8 cellular contexts compared by ENCODE assay signal in genomic region chr11:65521777-65522521, GRCh38. TPM values are rescaled to one million over a fixed set of nuclear protein-coding genes. Genes with fewer than 3 reads are reported as not detected.
DNase-seq lines count a peak whose midpoint lies in the region; ATAC-seq and TF ChIP-seq lines count a peak whose summit lies in the region.
"Not testable (repeated sequence)": the region's sequence is repeated elsewhere in the genome, so short reads cannot be mapped to it uniquely, and the experiment has no call there.

No MANE protein-coding gene starts in this region.

- not testable (repeated sequence) for H3K9ac ChIP-seq in endodermal cell (ENCODE audit: extremely low read depth, low read length, poor library complexity, severe bottlenecking)

- not testable (repeated sequence) for TF ChIP-seq CTCF in CD4-positive, alpha-beta T cell (IDR thresholded peaks at IDR 0.05); endodermal cell (conservative IDR thresholded peaks at IDR 0.05); right lobe of liver (IDR thresholded peaks at IDR 0.05); type B pancreatic cell (conservative IDR thresholded peaks at IDR 0.05)

- not testable (repeated sequence) for H3K27me3 ChIP-seq in CD4-positive, alpha-beta T cell (ENCODE audit: control insufficient read depth, insufficient read depth, low read length); endodermal cell (ENCODE audit: control insufficient read depth, insufficient read depth, low read length, poor library complexity, severe bottlenecking); right lobe of liver

- H3K4me3 ChIP-seq in endodermal cell (ENCODE audit: low read length); right lobe of liver: not testable (repeated sequence)

- H3K4me3 Mint-ChIP-seq in CD4-positive, alpha-beta T cell = peak overlapping the region; percentile 84
- H3K4me3 Mint-ChIP-seq in activated CD4-positive, alpha-beta memory T cell treated with anti-CD3 and anti-CD28 coated beads, Interleukin-2, amount 10 ng/mL, durations not matched to agents 7 days and 5 days = peak overlapping the region; percentile 22
- peak overlapping the region; percentile 79 for H3K4me3 Mint-ChIP-seq in activated naive CD8-positive, alpha-beta T cell
- not testable (repeated sequence) for H3K4me3 Mint-ChIP-seq in endodermal cell
- H3K4me3 Mint-ChIP-seq in type B pancreatic cell = peak overlapping the region; percentile 2

- POLR2A ChIA-PET in CD4-positive, alpha-beta T cell (lab: Charles Lee) = interaction anchor here (1.5 to 1.7 kb wide), 2 partner anchors 17 to 24 kb away, joined by 4 to 10 read pairs; partner anchors contain the start of gene MALAT1
- POLR2A ChIA-PET in activated CD4-positive, alpha-beta memory T cell treated with anti-CD3 and anti-CD28 coated beads, Interleukin-2, amount 10 ng/mL, durations not matched to agents 7 days and 5 days (lab: Charles Lee) = interaction anchor here (0.8 to 3.9 kb wide), 2 partner anchors 15 to 22 kb away, joined by 4 to 18 read pairs; no protein-coding TSS in a partner anchor

- not testable (repeated sequence) for H3K4me1 ChIP-seq in endodermal cell (ENCODE audit: control insufficient read depth, insufficient read depth, low read length)
- peaks cover 0 to 33% (median 7%) of the 10 kb centered on the region in 4 donors for H3K4me1 ChIP-seq in right lobe of liver

- H3K9me3 Mint-ChIP-seq in CD4-positive, alpha-beta T cell; activated CD4-positive, alpha-beta memory T cell treated with anti-CD3 and anti-CD28 coated beads, Interleukin-2, amount 10 ng/mL, durations not matched to agents 7 days and 5 days; activated naive CD8-positive, alpha-beta T cell (ENCODE audit: low read depth); endodermal cell; type B pancreatic cell: not testable (repeated sequence)

- not testable (repeated sequence) for H3K36me3 ChIP-seq in endodermal cell (ENCODE audit: control insufficient read depth, insufficient read depth, low read length); right lobe of liver

- not testable (repeated sequence) for H3K27me3 Mint-ChIP-seq in CD4-positive, alpha-beta T cell; activated CD4-positive, alpha-beta memory T cell treated with anti-CD3 and anti-CD28 coated beads, Interleukin-2, amount 10 ng/mL, durations not matched to agents 7 days and 5 days; activated naive CD8-positive, alpha-beta T cell; endodermal cell (ENCODE audit: insufficient read depth); type B pancreatic cell

- intact Hi-C loops in CD4-positive, alpha-beta T cell (cut with DNase I, micrococcal nuclease) = loop anchor here (2.0 to 10.0 kb wide), 4 partner anchors 15 to 945 kb away; partner anchors contain the start of genes EHBP1L1 (in 1 of the 2), FAM89B (in 1 of the 2), PELI3 (in 1 of the 2) and TM7SF2 (in 1 of the 2)
- intact Hi-C loops in right lobe of liver (cut with DNase I); posterior vena cava (cut with DNase I): not testable (repeated sequence)

- WGBS in endodermal cell (ENCODE audit: insufficient coverage in 1 of 2, insufficient read length in 1 of 2), 2 experiments = 60 to 83% methylated on average over 1 to 20 of the region's 20 CpGs
- 77% methylated on average over 14 of the region's 20 CpGs for WGBS in right lobe of liver (ENCODE audit: insufficient coverage, low coverage, low lambda C conversion rate, missing lambda C conversion rate)

- ATAC-seq in CD4-positive, alpha-beta T cell (ENCODE audit: poor library complexity); right lobe of liver: not testable (repeated sequence)

- peak in 1 of 10 experiments; percentile 31 for DNase-seq in CD4-positive, alpha-beta T cell
- DNase-seq in NCI-H2227 treated with DMSO at 0.1 percent for 48 hours (lab: John Stamatoyannopoulos, UW) (peak; percentile 45), right lobe of liver (peak in 2 of 3 donors; percentile 8 to 23), posterior vena cava (ENCODE audit: low spot score) (peak; percentile 29)
- not testable (repeated sequence) for DNase-seq in activated CD4-positive, alpha-beta memory T cell treated with anti-CD3 and anti-CD28 coated beads, Interleukin-2, amount 10 ng/mL, durations not matched to agents 7 days and 5 days; endodermal cell; type B pancreatic cell (ENCODE audit: extremely low spot score, unreplicated experiment)

- CTCF ChIA-PET in CD4-positive, alpha-beta T cell (lab: Charles Lee); activated CD4-positive, alpha-beta memory T cell treated with anti-CD3 and anti-CD28 coated beads, Interleukin-2, amount 10 ng/mL, durations not matched to agents 7 days and 5 days (lab: Charles Lee): not testable (repeated sequence)

- H3K27ac Mint-ChIP-seq in CD4-positive, alpha-beta T cell = peak overlapping the region; percentile 91
- not testable (repeated sequence) for H3K27ac Mint-ChIP-seq in activated CD4-positive, alpha-beta memory T cell treated with anti-CD3 and anti-CD28 coated beads, Interleukin-2, amount 10 ng/mL, durations not matched to agents 7 days and 5 days; type B pancreatic cell
- peak overlapping the region; percentile 51 for H3K27ac Mint-ChIP-seq in activated naive CD8-positive, alpha-beta T cell
- peak overlapping the region; percentile 58 for H3K27ac Mint-ChIP-seq in endodermal cell

- peak overlapping the region; percentile 84 for H3K27ac ChIP-seq in CD4-positive, alpha-beta T cell (ENCODE audit: low read depth, low read length)
- H3K27ac ChIP-seq in endodermal cell (ENCODE audit: low read depth, low read length); right lobe of liver: not testable (repeated sequence)

- peaks cover 11% of the 10 kb centered on the region for H3K36me3 Mint-ChIP-seq in CD4-positive, alpha-beta T cell (ENCODE audit: low read depth)
- H3K36me3 Mint-ChIP-seq in activated CD4-positive, alpha-beta memory T cell treated with anti-CD3 and anti-CD28 coated beads, Interleukin-2, amount 10 ng/mL, durations not matched to agents 7 days and 5 days (ENCODE audit: low read depth); activated naive CD8-positive, alpha-beta T cell; endodermal cell (ENCODE audit: low read depth); type B pancreatic cell: not testable (repeated sequence)

- H3K9me3 ChIP-seq in CD4-positive, alpha-beta T cell (ENCODE audit: control insufficient read depth, low read length); endodermal cell (ENCODE audit: control insufficient read depth, low read length); right lobe of liver: not testable (repeated sequence)

- H3K4me1 Mint-ChIP-seq in CD4-positive, alpha-beta T cell (ENCODE audit: low read depth) = peaks cover 47% of the 10 kb centered on the region
- peaks cover 44% of the 10 kb centered on the region for H3K4me1 Mint-ChIP-seq in activated CD4-positive, alpha-beta memory T cell treated with anti-CD3 and anti-CD28 coated beads, Interleukin-2, amount 10 ng/mL, durations not matched to agents 7 days and 5 days
- peaks cover 42% of the 10 kb centered on the region for H3K4me1 Mint-ChIP-seq in activated naive CD8-positive, alpha-beta T cell (ENCODE audit: low read depth)
- H3K4me1 Mint-ChIP-seq in endodermal cell = peaks cover 31% of the 10 kb centered on the region
- H3K4me1 Mint-ChIP-seq in type B pancreatic cell (ENCODE audit: unreplicated experiment) = peaks cover 25% of the 10 kb centered on the region

- not testable (repeated sequence) for TF ChIP-seq POLR2A in right lobe of liver (IDR thresholded peaks at IDR 0.05)

RNA-seq across cellular contexts. Expression of gene SCYL1, which starts 2.9 kb away (rescaled TPM):
- total RNA-seq in CD4-positive, alpha-beta T cell = 10 to 100 TPM; 57.4 to 60.7 TPM
- total RNA-seq in activated CD4-positive, alpha-beta memory T cell treated with anti-CD3 and anti-CD28 coated beads, Interleukin-2, amount 10 ng/mL, durations not matched to agents 7 days and 5 days = 10 to 100 TPM; 56.9 to 58.5 TPM
- total RNA-seq in endodermal cell (10 to 100 TPM; 62.9 to 67.4 TPM), right lobe of liver (10 to 100 TPM; 51.3 to 82.3 (median 57.0) TPM), posterior vena cava (10 to 100 TPM; 66.3 to 74.3 TPM), type B pancreatic cell (ENCODE audit: low replicate concordance) (79.4 and 80.4 TPM in 2 replicates)
- polyA plus RNA-seq in endodermal cell (2013, experiment 1 of 2) = 54.0 TPM
- 51.0 TPM for polyA plus RNA-seq in endodermal cell (2013, experiment 2 of 2)

RNA-seq across cellular contexts. Expression of gene MALAT1, which starts 23.1 kb away (rescaled TPM):
- total RNA-seq in CD4-positive, alpha-beta T cell = over 10,000 TPM; 31,509 to 32,316 TPM
- 1,000 to 10,000 TPM; 7,674 to 7,759 TPM for total RNA-seq in activated CD4-positive, alpha-beta memory T cell treated with anti-CD3 and anti-CD28 coated beads, Interleukin-2, amount 10 ng/mL, durations not matched to agents 7 days and 5 days
- 1,000 to 10,000 TPM; 5,233 to 6,894 TPM for total RNA-seq in endodermal cell
- polyA plus RNA-seq in endodermal cell (2013, experiment 1 of 2) = 1,429 TPM
- 1,867 TPM for polyA plus RNA-seq in endodermal cell (2013, experiment 2 of 2)
- 1,000 to 10,000 TPM; 2,716 to 5,163 (median 3,933) TPM for total RNA-seq in right lobe of liver
- total RNA-seq in posterior vena cava = 1,000 to 10,000 TPM; 9,235 to 9,828 TPM
- total RNA-seq in type B pancreatic cell (ENCODE audit: low replicate concordance) = 4,133 and 6,276 TPM in 2 replicates

RNA-seq across cellular contexts. Expression of gene LTBP3, which starts 36.2 kb away (rescaled TPM):
- total RNA-seq in CD4-positive, alpha-beta T cell = 100 to 1,000 TPM; 236 to 238 TPM
- 10 to 100 TPM; 55.4 to 60.0 TPM for total RNA-seq in activated CD4-positive, alpha-beta memory T cell treated with anti-CD3 and anti-CD28 coated beads, Interleukin-2, amount 10 ng/mL, durations not matched to agents 7 days and 5 days
- 10 to 100 TPM; 19.7 to 24.2 TPM for total RNA-seq in endodermal cell
- polyA plus RNA-seq in endodermal cell (2013, experiment 1 of 2) = 23.3 TPM
- polyA plus RNA-seq in endodermal cell (2013, experiment 2 of 2) = 23.8 TPM
- total RNA-seq in right lobe of liver = 10 to 100 TPM; 26.6 to 94.1 (median 46.8) TPM
- total RNA-seq in posterior vena cava = 100 to 1,000 TPM; 127 to 196 TPM
- 71.8 and 74.1 TPM in 2 replicates for total RNA-seq in type B pancreatic cell (ENCODE audit: low replicate concordance)

RNA-seq across cellular contexts. Expression of gene ZNRD2, which starts 48.3 kb away (rescaled TPM):
- total RNA-seq in CD4-positive, alpha-beta T cell = 10 to 100 TPM; 38.7 to 39.9 TPM
- total RNA-seq in activated CD4-positive, alpha-beta memory T cell treated with anti-CD3 and anti-CD28 coated beads, Interleukin-2, amount 10 ng/mL, durations not matched to agents 7 days and 5 days = 10 to 100 TPM; 25.3 to 27.8 TPM
- total RNA-seq in endodermal cell = 10 to 100 TPM; 32.8 to 36.5 TPM
- polyA plus RNA-seq in endodermal cell (2013, experiment 1 of 2) = 44.3 TPM
- polyA plus RNA-seq in endodermal cell (2013, experiment 2 of 2) = 45.3 TPM
- total RNA-seq in right lobe of liver = 10 to 100 TPM; 11.6 to 43.2 (median 16.5) TPM
- total RNA-seq in posterior vena cava = 10 to 100 TPM; 29.2 to 29.5 TPM
- total RNA-seq in type B pancreatic cell (ENCODE audit: low replicate concordance) = 32.2 and 33.9 TPM in 2 replicates

RNA-seq across cellular contexts. Expression of gene FAM89B, which starts 50.4 kb away (rescaled TPM):
- 10 to 100 TPM; 23.3 to 27.3 TPM for total RNA-seq in CD4-positive, alpha-beta T cell
- total RNA-seq in activated CD4-positive, alpha-beta memory T cell treated with anti-CD3 and anti-CD28 coated beads, Interleukin-2, amount 10 ng/mL, durations not matched to agents 7 days and 5 days = 10 to 100 TPM; 45.6 to 48.0 TPM
- total RNA-seq in endodermal cell = 10 to 100 TPM; 23.3 to 24.9 TPM
- 52.4 TPM for polyA plus RNA-seq in endodermal cell (2013, experiment 1 of 2)
- 52.7 TPM for polyA plus RNA-seq in endodermal cell (2013, experiment 2 of 2)
- 10 to 100 TPM; 12.8 to 20.6 (median 14.6) TPM for total RNA-seq in right lobe of liver
- 10 to 100 TPM; 43.3 to 53.0 TPM for total RNA-seq in posterior vena cava
- total RNA-seq in type B pancreatic cell (ENCODE audit: low replicate concordance) = 55.7 and 56.1 TPM in 2 replicates
